In the genomic region with DNA sequence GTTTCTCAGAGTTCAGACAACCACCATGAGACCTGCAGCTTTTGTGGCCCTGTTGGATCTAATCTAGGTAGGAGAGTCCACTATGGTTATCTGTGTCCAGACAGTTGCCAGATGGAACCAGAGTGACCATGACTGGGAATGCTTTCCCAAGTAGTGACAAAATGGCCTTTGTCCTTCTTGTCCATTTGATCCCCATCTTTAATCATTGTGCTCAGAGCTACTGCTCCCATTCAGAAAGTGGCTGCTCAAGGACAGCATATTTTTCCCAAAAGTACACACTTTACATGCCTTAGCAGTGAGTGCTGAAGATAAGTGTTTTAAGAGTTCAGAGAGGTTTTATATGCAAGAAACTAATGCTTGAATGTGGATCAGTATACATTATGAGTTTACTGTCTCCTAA, we compare ENCODE assay signal across 34 cellular contexts. TPM values are rescaled to one million over a fixed set of nuclear protein-coding genes. Genes with fewer than 3 reads are reported as not detected.
"Had no signal": no experiment of that assay in that cellular context is flagged by ENCODE, and none has a peak within 500 bp of the region (broad histone marks: within the 10 kb centered on the region; RNA-seq: fewer than 3 reads in every experiment).

No MANE protein-coding gene starts in this region.

- H3K9me3 ChIP-seq: heart left ventricle, left ventricle myocardium inferior, neutrophil, ovary, prostate gland, sigmoid colon, tibial nerve, vagina had no signal

- H3K27ac ChIP-seq: heart left ventricle, left ventricle myocardium inferior, neural progenitor cell, neutrophil, ovary, prostate gland, sigmoid colon, tibial nerve, vagina had no signal

- ATAC-seq: heart left ventricle; left colon; natural killer cell; right cardiac atrium; stimulated activated memory B cell treated with anti-CD40 and anti-IgM and Interleukin-4, amounts not matched to agents 10 μg/mL and 1 μg/mL and 100 μg/mL, for 72 hours; stimulated activated naive CD8-positive, alpha-beta T cell treated with anti-CD3 and anti-CD28 coated beads, Interleukin-15, amount 100 ng/mL, for 72 hours had no signal

- H3K36me3 ChIP-seq: heart left ventricle, left ventricle myocardium inferior, neural progenitor cell, neutrophil, ovary, prostate gland, sigmoid colon, tibial nerve, vagina had no signal

- H3K4me1 ChIP-seq: neural progenitor cell, prostate gland had no signal

- H3K27me3 ChIP-seq: heart left ventricle, neural progenitor cell, neutrophil, ovary, tibial nerve, vagina had no signal

- DNase-seq: heart left ventricle; hypothalamus; immature natural killer cell; kidney; left colon; left ventricle myocardium inferior; mesendoderm; naive B cell; natural killer cell; nephron progenitor cell; occipital lobe; ovary; posterior cingulate gyrus; retina; right cardiac atrium; sigmoid colon; small intestine; stimulated activated CD4-positive, alpha-beta T cell treated with anti-CD3 and anti-CD28 coated beads, Interleukin-1b, Interleukin-23, amount 100 ng/mL, for 48 hours; stimulated activated CD4-positive, alpha-beta T cell treated with anti-CD3 and anti-CD28 coated beads, Interleukin-2, amount 100 ng/mL, for 48 hours; stimulated activated CD4-positive, alpha-beta T cell treated with anti-CD3 and anti-CD28 coated beads, Interleukin-4, amount 100 ng/mL, for 4 hours; stimulated activated CD8-positive, alpha-beta memory T cell treated with anti-CD3 and anti-CD28 coated beads, Interleukin-4, amount 100 ng/mL, for 48 hours; stimulated activated naive CD4-positive, alpha-beta T cell treated with Interleukin-2 at 50 U/mL for 16 hours; stimulated activated naive CD8-positive, alpha-beta T cell treated with anti-CD3 and anti-CD28 coated beads, Interleukin-15, amount 100 ng/mL, for 72 hours; substantia nigra had no signal

- FAIRE-seq: islet of Langerhans, kidney, small intestine had no signal

- H3K4me3 ChIP-seq: heart left ventricle, left ventricle myocardium inferior, neural progenitor cell, ovary, prostate gland, sigmoid colon, tibial nerve, vagina had no signal

RNA-seq across cellular contexts. Expression of a gene that starts 5.4 kb away (rescaled TPM):
- total RNA-seq: kidney, left colon, left ventricle myocardium inferior, mesothelial cell of epicardium, mononuclear cell, natural killer cell, occipital lobe, prostate gland, right cardiac atrium, temporal lobe, tibial nerve, vagina had no signal
- polyA plus RNA-seq: heart left ventricle, ovary, right cardiac atrium, sigmoid colon, small intestine had no signal
